Comparison of ENCODE assay signal across 8 cellular contexts in genomic region chr1:201042663-201043461, GRCh38. TPM values are rescaled to one million over a fixed set of nuclear protein-coding genes. Genes with fewer than 3 reads are reported as not detected.
DNase-seq lines count a peak whose midpoint lies in the region; ATAC-seq, FAIRE-seq and TF ChIP-seq lines count a peak whose summit lies in the region.

No MANE protein-coding gene starts in this region.

- no peak for TF ChIP-seq POLR2A in esophagus squamous epithelium (IDR thresholded peaks at IDR 0.05)
- TF ChIP-seq POLR2A in testis (IDR thresholded peaks at IDR 0.05): no peak

- no peaks in the 10 kb centered on the region for H3K79me2 ChIP-seq in OCI-LY3 (ENCODE audit: low read length)
- no peaks in the 10 kb centered on the region for H3K79me2 ChIP-seq in neural cell (replicated peaks; ENCODE audit: insufficient read depth, low read length)

- H3K36me3 ChIP-seq in OCI-LY3 (replicated peaks; ENCODE audit: low read depth, low read length) (no peaks in the 10 kb centered on the region), esophagus squamous epithelium (no peaks in the 10 kb centered on the region), neural cell (ENCODE audit: insufficient read depth, low read length) (no peaks in the 10 kb centered on the region), testis (ENCODE audit: low read depth, missing control alignments) (no peaks in the 10 kb centered on the region)

- ATAC-seq in GM18861 (IDR thresholded peaks at IDR 0.05; ENCODE audit: unreplicated experiment): peak; percentile 67

- H2AFZ ChIP-seq in OCI-LY3 (ENCODE audit: low read depth, low read length) (no peak overlapping the region), neural cell (ENCODE audit: low read depth, low read length) (no peak overlapping the region)

- H3K9me2 ChIP-seq in neural cell (ENCODE audit: insufficient read depth, low read length): no peaks in the 10 kb centered on the region

- H3K4me1 ChIP-seq in OCI-LY3 (ENCODE audit: low read length) (peaks cover 2% of the 10 kb centered on the region; the same call in 1 of the 2 replicates), esophagus squamous epithelium (peaks cover 0 to 4% (median 0%) of the 10 kb centered on the region in 3 donors), testis (peaks cover 4% of the 10 kb centered on the region)

- H3K4me3 ChIP-seq in OCI-LY3 (ENCODE audit: low read length) (no peak overlapping the region), esophagus squamous epithelium (no peak overlapping the region), neural cell (ENCODE audit: low read length) (no peak overlapping the region), testis (no peak overlapping the region)

- TF ChIP-seq RAD21 in neural cell (conservative IDR thresholded peaks at IDR 0.05): peak; percentile 77

- no peak for FAIRE-seq in HTR-8/SVneo (lab: Jason Lieb, UNC)

- WGBS in esophagus squamous epithelium, 2 donors: 28 to 42% methylated on average over 6 to 9 of the region's 14 CpGs
- WGBS in testis, 2 donors: 46 to 67% methylated on average over 14 of the region's 14 CpGs

- H3K27ac ChIP-seq in OCI-LY3 (ENCODE audit: low read length): no peak overlapping the region
- no peak overlapping the region for H3K27ac ChIP-seq in esophagus squamous epithelium
- no peak overlapping the region for H3K27ac ChIP-seq in neural cell (ENCODE audit: low read length)
- no peak overlapping the region for H3K27ac ChIP-seq in testis

- DNase-seq in AG08396 (ENCODE audit: low spot score) (peak; percentile 79), HTR-8/SVneo (ENCODE audit: insufficient read length, low spot score) (peak; percentile 80), activated T-cell treated with anti-CD3 and anti-CD28 coated beads for 48 hours (ENCODE audit: low read depth) (peak; percentile 44), esophagus squamous epithelium (lab: John Stamatoyannopoulos, UW) (peak; percentile 9), testis (peak; percentile 79)

- no peaks in the 10 kb centered on the region for H3K9me3 ChIP-seq in OCI-LY3 (ENCODE audit: insufficient read depth, low read length)
- H3K9me3 ChIP-seq in esophagus squamous epithelium: no peaks in the 10 kb centered on the region
- no peaks in the 10 kb centered on the region for H3K9me3 ChIP-seq in neural cell (ENCODE audit: low read length)
- no peaks in the 10 kb centered on the region for H3K9me3 ChIP-seq in testis

- TF ChIP-seq EP300 in neural cell (conservative IDR thresholded peaks at IDR 0.05; ENCODE audit: poor library complexity, severe bottlenecking): peak; percentile 57

- TF ChIP-seq CTCF in OCI-LY3 (IDR thresholded peaks at IDR 0.05; ENCODE audit: low read depth, low read length) (peak; percentile 99), esophagus squamous epithelium (IDR thresholded peaks at IDR 0.05) (peak; percentile 73 to 88 (median 86)), neural cell (IDR thresholded peaks at IDR 0.05; ENCODE audit: poor library complexity, severe bottlenecking) (peak; percentile 80), testis (IDR thresholded peaks at IDR 0.05) (peak; percentile 70 to 85 (median 84))

- no peaks in the 10 kb centered on the region for H4K20me1 ChIP-seq in OCI-LY3 (ENCODE audit: insufficient read depth, low read length)
- no peaks in the 10 kb centered on the region for H4K20me1 ChIP-seq in neural cell (ENCODE audit: insufficient read depth)

- H3K9ac ChIP-seq in OCI-LY3 (ENCODE audit: low read length) (no peak overlapping the region), neural cell (ENCODE audit: low read length) (no peak overlapping the region)

- no peaks in the 10 kb centered on the region for H3F3A ChIP-seq in neural cell (ENCODE audit: insufficient read depth, low read length, poor library complexity, severe bottlenecking)

- H3K4me2 ChIP-seq in OCI-LY3 (ENCODE audit: low read length): no peak overlapping the region
- no peak overlapping the region for H3K4me2 ChIP-seq in neural cell (ENCODE audit: low read length)

- peaks cover 22% of the 10 kb centered on the region for H3K27me3 ChIP-seq in OCI-LY3 (ENCODE audit: low read depth, low read length)
- peaks cover 0 to 8% (median 0%) of the 10 kb centered on the region in 4 donors for H3K27me3 ChIP-seq in esophagus squamous epithelium
- H3K27me3 ChIP-seq in neural cell (ENCODE audit: insufficient read depth, low read depth, low read length): no peaks in the 10 kb centered on the region
- no peaks in the 10 kb centered on the region for H3K27me3 ChIP-seq in testis

- intact Hi-C loops in esophagus squamous epithelium (cut with DNase I) (loop anchor here (2.0 kb wide), 1 partner anchor 70 kb away; no protein-coding TSS in a partner anchor), testis (cut with DNase I; ENCODE audit: low total_unique reads) (loop anchor here (5.0 kb wide), 1 partner anchor 66 kb away; no protein-coding TSS in a partner anchor)

TF ChIP-seq in neural cell, 6 proteins besides CTCF, POLR2A, EP300 and RAD21:
- TF ChIP-seq POLR2AphosphoS5 (IDR thresholded peaks at IDR 0.05) (no peak), REST (IDR thresholded peaks at IDR 0.05; ENCODE audit: borderline replicate concordance) (no peak), TAF1 (IDR thresholded peaks at IDR 0.05; ENCODE audit: low read depth) (no peak), SMC3 (conservative IDR thresholded peaks at IDR 0.05; ENCODE audit: poor library complexity) (peak; percentile 80), MXI1 (conservative IDR thresholded peaks at IDR 0.05; ENCODE audit: poor library complexity, severe bottlenecking) (peak; percentile 50)

RNA-seq across cellular contexts. Expression of gene KIF21B, which starts 19.3 kb away (rescaled TPM):
- total RNA-seq in esophagus squamous epithelium: 1 to 10 TPM in 2 of 4 donors, under 1 TPM in 2; 0.53 to 2.1 (median 1.0) TPM
- polyA plus RNA-seq in neural cell: 53.7 and 73.7 TPM in 2 replicates
- 268 and 273 TPM in 2 replicates for polyA minus RNA-seq in neural cell
- total RNA-seq in testis: 10 to 100 TPM; 23.3 to 32.7 TPM
- 32.3 TPM for polyA plus RNA-seq in testis (ENCODE audit: insufficient read depth, low read depth, low replicate concordance)

Comparison
In these comparisons a context has a peak if more than half of its experiments do, and no peak if none do; other contexts are left out.
1. DNase-seq: peak in every context shown above with its lines; median percentile 80 in HTR-8/SVneo; 79 in AG08396; 79 in testis; 44 in activated T-cell treated with anti-CD3 and anti-CD28 coated beads for 48 hours; 9 in esophagus squamous epithelium.
2. RNA of gene KIF21B, which starts 19.3 kb away (total RNA-seq): 23.3 to 32.7 TPM in testis; 0.53 to 2.1 TPM in esophagus squamous epithelium; every median in the first group is over 4 times any median in the second.
3. Peak in every context shown above with its lines, with median percentiles within 50 percentile points of each other: CTCF ChIP-seq.